23 cellular contexts compared by ENCODE assay signal in genomic region chr14:31395572-31396205, GRCh38.
"Had no signal": no experiment of that assay in that cellular context is flagged by ENCODE, and none has a peak within 500 bp of the region (broad histone marks: within the 10 kb centered on the region; RNA-seq: fewer than 3 reads in every experiment).

No MANE protein-coding gene starts in this region.

- H3K4me3 Mint-ChIP-seq: activated naive CD4-positive, alpha-beta T cell treated with anti-CD3 and anti-CD28 coated beads, Interleukin-2, amount 50 U/mL, for 24 hours; activated T-cell treated with anti-CD3 and anti-CD28 coated beads, Interleukin-2, amount 50 U/mL, for 72 hours; dendritic cell treated with granulocyte-macrophage colony-stimulating factor and Interleukin-4, amounts not matched to agents 40 ng/mL and 50 ng/mL, for 4 days; effector memory CD8-positive, alpha-beta T cell; nephron; T-helper 1 cell treated with Interleukin-12 subunit alpha and Interleukin-12 subunit beta and Interleukin-4 antibody, amounts not matched to agents 30 μg/mL and 1 μg/mL, for 36 hours had no signal

- H3K27me3 ChIP-seq: ascending aorta, gastroesophageal sphincter, heart left ventricle, right atrium auricular region, tibial artery had no signal

- DNase-seq: activated CD8-positive, alpha-beta memory T cell treated with anti-CD3 and anti-CD28 coated beads for 24 hours; activated CD8-positive, alpha-beta memory T cell treated with anti-CD3 and anti-CD28 coated beads, Interleukin-2, amount 50 U/mL, for 48 hours; activated gamma-delta T cell; activated T-cell treated with anti-CD3 and anti-CD28 coated beads, Interleukin-2, amount 50 U/mL, for 72 hours; cerebellar nuclear complex; effector memory CD8-positive, alpha-beta T cell; heart left ventricle; kidney glomerular epithelial cell; occipital lobe; stimulated activated CD4-positive, alpha-beta T cell treated with anti-CD3 and anti-CD28 coated beads, Interleukin-2, amount 100 ng/mL, for 24 hours; stimulated activated naive CD8-positive, alpha-beta T cell treated with anti-CD3 and anti-CD28 coated beads, Interleukin-15, Interleukin-2, amounts not matched to agents 100 U/mL and 50 U/mL, for 24 hours; substantia nigra; tibial artery had no signal

- H3K9me3 Mint-ChIP-seq: activated naive CD4-positive, alpha-beta T cell treated with anti-CD3 and anti-CD28 coated beads, Interleukin-2, amount 50 U/mL, for 24 hours; activated T-cell treated with anti-CD3 and anti-CD28 coated beads, Interleukin-2, amount 50 U/mL, for 72 hours; dendritic cell treated with granulocyte-macrophage colony-stimulating factor and Interleukin-4, amounts not matched to agents 40 ng/mL and 50 ng/mL, for 4 days; effector memory CD8-positive, alpha-beta T cell; nephron; T-helper 1 cell treated with Interleukin-12 subunit alpha and Interleukin-12 subunit beta and Interleukin-4 antibody, amounts not matched to agents 30 μg/mL and 1 μg/mL, for 36 hours had no signal

- ATAC-seq: activated CD4-positive, CD25-positive, alpha-beta regulatory T cell treated with anti-CD3 and anti-CD28 coated beads, Interleukin-2, amount 50 U/mL, for 24 hours; activated T-cell treated with anti-CD3 and anti-CD28 coated beads, Interleukin-2, amount 50 U/mL, for 72 hours; effector memory CD8-positive, alpha-beta T cell; gastroesophageal sphincter; stimulated activated naive CD8-positive, alpha-beta T cell treated with anti-CD3 and anti-CD28 coated beads, Interleukin-15, Interleukin-2, amounts not matched to agents 100 U/mL and 50 U/mL, for 24 hours had no signal

- H3K4me3 ChIP-seq: ascending aorta, gastroesophageal sphincter, heart left ventricle, right atrium auricular region, tibial artery had no signal

- H3K27ac ChIP-seq: ascending aorta, epithelial cell of prostate, gastroesophageal sphincter, heart left ventricle, right atrium auricular region, tibial artery had no signal

- H3K9me3 ChIP-seq: ascending aorta, gastroesophageal sphincter, heart left ventricle, right atrium auricular region, tibial artery had no signal

- H3K27ac Mint-ChIP-seq: activated naive CD4-positive, alpha-beta T cell treated with anti-CD3 and anti-CD28 coated beads, Interleukin-2, amount 50 U/mL, for 24 hours; activated T-cell treated with anti-CD3 and anti-CD28 coated beads, Interleukin-2, amount 50 U/mL, for 72 hours; dendritic cell treated with granulocyte-macrophage colony-stimulating factor and Interleukin-4, amounts not matched to agents 40 ng/mL and 50 ng/mL, for 4 days; effector memory CD8-positive, alpha-beta T cell; nephron; progenitor cell of endocrine pancreas; T-helper 1 cell treated with Interleukin-12 subunit alpha and Interleukin-12 subunit beta and Interleukin-4 antibody, amounts not matched to agents 30 μg/mL and 1 μg/mL, for 36 hours had no signal

- H3K4me1 Mint-ChIP-seq: nephron had no signal

- H3K4me1 ChIP-seq: ascending aorta, gastroesophageal sphincter, heart left ventricle, right atrium auricular region, tibial artery had no signal

- H3K27me3 Mint-ChIP-seq: activated naive CD4-positive, alpha-beta T cell treated with anti-CD3 and anti-CD28 coated beads, Interleukin-2, amount 50 U/mL, for 24 hours; dendritic cell treated with granulocyte-macrophage colony-stimulating factor and Interleukin-4, amounts not matched to agents 40 ng/mL and 50 ng/mL, for 4 days; effector memory CD8-positive, alpha-beta T cell; progenitor cell of endocrine pancreas had no signal
